In genomic region chr6:89840538-89840937, GRCh38 we compare ENCODE assay signal across 1 cellular context.
TF ChIP-seq lines count a peak whose summit lies in the region.

No MANE protein-coding gene starts in this region.

TF ChIP-seq in GM23338, 12 proteins besides CTCF, POLR2A, EP300 and RAD21 (continued from another document):
- TF ChIP-seq REST (IDR thresholded peaks at IDR 0.05; ENCODE audit: unreplicated experiment) (no peak), EZH2 (IDR thresholded peaks at IDR 0.05; ENCODE audit: low read depth, unreplicated experiment) (no peak), ZNF331 (CRISPR knock-in tag; IDR thresholded peaks at IDR 0.05; ENCODE audit: low read depth) (no peak), ETS1 (IDR thresholded peaks at IDR 0.05) (no peak), CREB1 (CRISPR knock-in tag; IDR thresholded peaks at IDR 0.05; ENCODE audit: low read depth) (no peak), POLR2AphosphoS5 (IDR thresholded peaks at IDR 0.05; ENCODE audit: low read depth) (no peak), ZNF462 (CRISPR knock-in tag; IDR thresholded peaks at IDR 0.05) (no peak), ZNF114 (CRISPR knock-in tag; IDR thresholded peaks at IDR 0.05) (no peak), STAT1 (IDR thresholded peaks at IDR 0.05; ENCODE audit: unreplicated experiment) (no peak)
